8 cellular contexts compared by ENCODE assay signal in the genomic region with DNA sequence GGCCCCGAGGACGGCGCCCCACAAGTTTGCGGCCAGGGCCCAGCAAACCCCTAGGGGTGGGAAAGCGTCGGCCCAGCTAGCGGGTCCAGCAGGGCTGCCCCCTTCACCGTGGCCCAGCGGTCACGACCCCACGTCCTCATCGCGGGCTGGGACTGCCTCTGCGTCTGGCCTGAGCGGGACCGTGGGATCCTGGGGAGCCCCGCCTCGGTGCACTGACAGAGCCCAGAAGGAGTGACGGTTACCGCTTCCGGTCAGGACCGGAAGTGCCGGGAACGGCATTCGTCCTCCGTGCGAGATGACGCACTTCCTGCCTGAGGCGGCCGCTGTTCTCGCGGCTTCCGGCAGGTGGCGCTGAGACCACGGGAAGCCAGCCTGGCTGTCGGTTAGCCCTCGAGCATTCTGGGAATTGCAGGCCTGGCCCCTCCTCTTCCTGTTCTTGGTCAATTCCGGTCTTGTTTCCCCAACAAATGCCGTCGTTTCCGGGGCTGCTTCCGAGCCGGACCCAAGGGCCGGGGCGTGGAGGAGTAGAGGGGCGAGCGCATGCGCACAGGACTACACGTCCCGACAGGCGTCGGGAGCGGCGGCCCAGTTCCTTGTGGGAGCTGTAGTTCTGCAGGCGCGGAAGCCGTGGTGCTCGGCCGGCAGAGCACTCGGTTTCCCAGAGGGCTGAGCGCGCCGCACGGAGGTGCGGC. TPM values are rescaled to one million over a fixed set of nuclear protein-coding genes. Genes with fewer than 3 reads are reported as not detected.
A peak's percentile ranks its signal among the peaks of the same experiment; 100 is the strongest.
DNase-seq lines count a peak whose midpoint lies in the region; ATAC-seq and TF ChIP-seq lines count a peak whose summit lies in the region.

TSS of gene TSSC4 (plus strand) at position 682 of the 692 bp plus-strand sequence. CDS start 1,884 bp downstream, outside the sequence.

- peak within 1 kb of the TSS; percentile 88 for H4K91ac ChIP-seq in IMR-90 (ENCODE audit: insufficient read depth, low read depth, low read length)

- peaks cover 38% of the 10 kb centered on the region for H3K36me3 ChIP-seq in IMR-90 (ENCODE audit: control insufficient read depth, insufficient read depth, low read length)
- peaks cover 6% of the 10 kb centered on the region for H3K36me3 ChIP-seq in mucosa of descending colon (ENCODE audit: low read depth)

- CTCF ChIA-PET in IMR-90 (lab: Yijun Ruan, JAX): interaction anchor here (1.0 kb wide), 1 partner anchor 19 kb away, joined by 3 read pairs; no protein-coding TSS in a partner anchor

- H3K9me3 ChIP-seq in IMR-90 (ENCODE audit: control insufficient read depth, insufficient read depth, low read length) (no peaks in the 10 kb centered on the region), mucosa of descending colon (no peaks in the 10 kb centered on the region)

- H3K27ac ChIP-seq in IMR-90 (ENCODE audit: insufficient read depth, low read length): peak within 1 kb of the TSS; percentile 69

- dilution Hi-C loops in IMR-90 (cut with HindIII; ENCODE audit: low sequenced_read_pairs, unreplicated experiment): no loop called here

- H2BK120ac ChIP-seq in IMR-90 (ENCODE audit: low read depth, low read length): peak within 1 kb of the TSS; percentile 52; the same call in 1 of the 2 replicates

- H3K4me2 ChIP-seq in IMR-90 (ENCODE audit: low read depth, low read length): peak within 1 kb of the TSS; percentile 85

- H3K9ac ChIP-seq in IMR-90 (ENCODE audit: low read depth, low read length): peak within 1 kb of the TSS; percentile 96

- H3K18ac ChIP-seq in IMR-90 (ENCODE audit: low read depth, low read length): no peak within 1 kb of the TSS; the same call in 1 of the 2 replicates

- H3K23ac ChIP-seq in IMR-90 (ENCODE audit: low read depth, low read length): peak within 1 kb of the TSS; percentile 70

- POLR2A ChIA-PET in IMR-90 (lab: Charles Lee; ENCODE audit: unreplicated experiment): interaction anchor here (0.5 to 1.2 kb wide), 5 partner anchors 22 to 809 kb away, joined by 3 to 17 read pairs (median 5); no protein-coding TSS in a partner anchor

- peak within 1 kb of the TSS; percentile 91 for H2AK5ac ChIP-seq in IMR-90 (ENCODE audit: low read depth, low read length)

- H2BK5ac ChIP-seq in IMR-90 (ENCODE audit: low read depth, low read length, poor library complexity, severe bottlenecking): peak within 1 kb of the TSS; percentile 62

- H3K4me1 ChIP-seq in IMR-90 (ENCODE audit: control insufficient read depth, insufficient read depth, low read length) (peaks cover 9% of the 10 kb centered on the region), mucosa of descending colon (ENCODE audit: low read depth) (peaks cover 23% of the 10 kb centered on the region)

- BruUV-seq in IMR-90 (replicated peaks; lab: Mats Ljungman, UMichigan): no TSS peak

- no peaks in the 10 kb centered on the region for H3K9me1 ChIP-seq in IMR-90 (ENCODE audit: insufficient read depth, low read length)

- peak; percentile 100 for TF ChIP-seq CTCF in IMR-90 (conservative IDR thresholded peaks at IDR 0.05; ENCODE audit: low read depth, low read length)
- TF ChIP-seq CTCF in epithelial cell of esophagus (IDR thresholded peaks at IDR 0.05; ENCODE audit: insufficient read depth, low read depth, low read length, missing control alignments): peak; percentile 92
- peak; percentile 100 for TF ChIP-seq CTCF in mucosa of descending colon (IDR thresholded peaks at IDR 0.05)

- H3K56ac ChIP-seq in IMR-90 (ENCODE audit: extremely low read depth, insufficient read depth, low read length): peak within 1 kb of the TSS; percentile 92

- H2BK15ac ChIP-seq in IMR-90 (ENCODE audit: low read depth, low read length): no peak within 1 kb of the TSS

- in situ Hi-C loops in IMR-90 (cut with MboI; ENCODE audit: low sequenced_read_pairs): no loop called here

- H2AK9ac ChIP-seq in IMR-90 (replicated peaks; ENCODE audit: low read depth, low read length, poor library complexity): peak within 1 kb of the TSS; percentile 99

- DNase-seq in DMS 273 treated with DMSO at 0.1 percent for 48 hours (lab: John Stamatoyannopoulos, UW): peak; percentile 98
- DNase-seq in IMR-90: peak; percentile 100
- peak; percentile 100 for DNase-seq in OCI-M1 (lab: John Stamatoyannopoulos, UW)
- DNase-seq in activated T-cell treated with anti-CD3 and anti-CD28 coated beads for 4 hours: peak; percentile 98
- peak; percentile 100 for DNase-seq in epithelial cell of esophagus (ENCODE audit: low read depth)
- DNase-seq in mucosa of descending colon: peak; percentile 99 to 100 (median 100)
- peak; percentile 98 to 99 for DNase-seq in stimulated activated CD8-positive, alpha-beta memory T cell treated with anti-CD3 and anti-CD28 coated beads, Interleukin-4, amount 100 ng/mL, for 4 hours (ENCODE audit: low read depth in 2 of 2, low spot score in 1 of 2)

- H4K5ac ChIP-seq in IMR-90 (ENCODE audit: low read depth, low read length): peak within 1 kb of the TSS; percentile 92

- peak within 1 kb of the TSS; percentile 90 for H3K4me3 ChIP-seq in IMR-90 (ENCODE audit: insufficient read depth, low read depth, low read length)
- peak within 1 kb of the TSS; percentile 99 for H3K4me3 ChIP-seq in epithelial cell of esophagus (ENCODE audit: low read length)
- peak within 1 kb of the TSS; percentile 90 for H3K4me3 ChIP-seq in mucosa of descending colon

- peaks cover 3 to 36% of the 10 kb centered on the region in 2 experiments; a peak in 3 of 4 replicates for H3K79me1 ChIP-seq in IMR-90 (ENCODE audit: low read depth in 1 of 2, low read length in 2 of 2)

- H3K14ac ChIP-seq in IMR-90 (replicated peaks; ENCODE audit: low read depth, low read length): peak within 1 kb of the TSS; percentile 81

- H4K8ac ChIP-seq in IMR-90 (ENCODE audit: low read depth in 2 of 2, low read length in 2 of 2): peak within 1 kb of the TSS; percentile 91 to 99

- peak; percentile 53 for TF ChIP-seq POLR2A in IMR-90 (IDR thresholded peaks at IDR 0.05; ENCODE audit: low read depth, low read length)

- no peaks in the 10 kb centered on the region for H3K27me3 ChIP-seq in IMR-90 (ENCODE audit: control insufficient read depth, insufficient read depth, low read length)

- peak within 1 kb of the TSS; percentile 94 for H2AFZ ChIP-seq in IMR-90 (replicated peaks; ENCODE audit: low read length, poor library complexity)

- peak; percentile 65 for TF ChIP-seq RAD21 in IMR-90 (IDR thresholded peaks at IDR 0.05; ENCODE audit: low read length)

- intact Hi-C loops in IMR-90 (cut with micrococcal nuclease) (loop anchor here (1.0 kb wide), 3 partner anchors 19 to 94 kb away; no protein-coding TSS in a partner anchor), mucosa of descending colon (cut with DNase I, micrococcal nuclease) (no loop called here)

- peak within 1 kb of the TSS; percentile 91 for H3K4ac ChIP-seq in IMR-90 (ENCODE audit: low read depth, low read length)

- H2BK20ac ChIP-seq in IMR-90 (ENCODE audit: low read depth, low read length): no peak within 1 kb of the TSS

- 1% methylated on average over 52 of the region's 65 CpGs; no CpG with 5 or more reads in 1 of the 2 experiments for WGBS in IMR-90 (ENCODE audit: extremely low coverage in 2 of 2, insufficient read length in 1 of 2), 2 experiments

- H4K20me1 ChIP-seq in IMR-90 (ENCODE audit: insufficient read depth, low read length): no peaks in the 10 kb centered on the region

- ATAC-seq in GM21526 (IDR thresholded peaks at IDR 0.05; ENCODE audit: low FRiP score, unreplicated experiment) (peak; percentile 77), IMR-90 (ENCODE audit: low read depth) (peak; percentile 88), mucosa of descending colon (peak; percentile 92)

TF ChIP-seq in IMR-90, 13 proteins besides CTCF, POLR2A, EP300 and RAD21:
- TF ChIP-seq, protein P1, sequence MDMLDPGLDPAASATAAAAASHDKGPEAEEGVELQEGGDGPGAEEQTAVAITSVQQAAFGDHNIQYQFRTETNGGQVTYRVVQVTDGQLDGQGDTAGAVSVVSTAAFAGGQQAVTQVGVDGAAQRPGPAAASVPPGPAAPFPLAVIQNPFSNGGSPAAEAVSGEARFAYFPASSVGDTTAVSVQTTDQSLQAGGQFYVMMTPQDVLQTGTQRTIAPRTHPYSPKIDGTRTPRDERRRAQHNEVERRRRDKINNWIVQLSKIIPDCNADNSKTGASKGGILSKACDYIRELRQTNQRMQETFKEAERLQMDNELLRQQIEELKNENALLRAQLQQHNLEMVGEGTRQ (IDR thresholded peaks at IDR 0.05; ENCODE audit: low read depth, low read length): peak; percentile 32; the same call in 1 of the 2 replicates
- TF ChIP-seq BHLHE40 (IDR thresholded peaks at IDR 0.05; ENCODE audit: low read depth, low read length) (peak; percentile 44; the same call in 1 of the 2 replicates), CEBPB (IDR thresholded peaks at IDR 0.05; ENCODE audit: low read depth, low read length) (peak; percentile 76), MAZ (IDR thresholded peaks at IDR 0.05; ENCODE audit: borderline replicate concordance, low read depth, low read length) (peak; percentile 92), CHD1 (IDR thresholded peaks at IDR 0.05; ENCODE audit: low read depth, low read length) (no peak), RFX5 (IDR thresholded peaks at IDR 0.05; ENCODE audit: low read depth, low read length) (no peak), MAFK (IDR thresholded peaks at IDR 0.05; ENCODE audit: low read depth, low read length) (no peak), RCOR1 (IDR thresholded peaks at IDR 0.05; ENCODE audit: insufficient replicate concordance, low read length) (peak; percentile 71), ELK1 (IDR thresholded peaks at IDR 0.05; ENCODE audit: borderline replicate concordance, low read depth, low read length) (peak; percentile 89), MXI1 (IDR thresholded peaks at IDR 0.05; ENCODE audit: borderline replicate concordance, low read depth, low read length) (no peak; the same call in 1 of the 2 replicates), SMC3 (IDR thresholded peaks at IDR 0.05; ENCODE audit: low read depth, low read length) (peak; percentile 46), FOS (IDR thresholded peaks at IDR 0.05; ENCODE audit: low read depth, low read length) (0 out of 2 replicates have a peak, but pooled peaks have one; percentile 2), NFE2L2 (IDR thresholded peaks at IDR 0.05; ENCODE audit: low read depth, low read length) (0 out of 2 replicates have a peak, but pooled peaks have one; percentile 22)
TF ChIP-seq in IMR-90: peak in this region for 9.

RNA-seq across cellular contexts. Expression of gene TSSC4, which starts in this region (rescaled TPM):
- total RNA-seq in IMR-90 (2012; rRNA removed): 40.0 and 45.3 TPM in 2 replicates
- polyA plus RNA-seq in IMR-90 (2012; rRNA removed): 34.9 and 43.2 TPM in 2 replicates
- polyA plus RNA-seq in IMR-90 (2012; cell fraction: cytosol; rRNA removed): 31.3 and 46.1 TPM in 2 replicates
- 40.8 and 137 TPM in 2 replicates for polyA plus RNA-seq in IMR-90 (2012; cell fraction: nucleus; rRNA removed; ENCODE audit: low replicate concordance)
- 10 to 100 TPM; 33.9 to 58.8 (median 39.2) TPM for total RNA-seq in mucosa of descending colon

Comparison
In these comparisons a context has a peak if more than half of its experiments do, and no peak if none do; other contexts are left out.
1. Peak in every context shown above with its lines: DNase-seq, ATAC-seq, H3K4me3 ChIP-seq and H3K27ac ChIP-seq.